ENCODE assay signal across 10 cellular contexts in the genomic region with DNA sequence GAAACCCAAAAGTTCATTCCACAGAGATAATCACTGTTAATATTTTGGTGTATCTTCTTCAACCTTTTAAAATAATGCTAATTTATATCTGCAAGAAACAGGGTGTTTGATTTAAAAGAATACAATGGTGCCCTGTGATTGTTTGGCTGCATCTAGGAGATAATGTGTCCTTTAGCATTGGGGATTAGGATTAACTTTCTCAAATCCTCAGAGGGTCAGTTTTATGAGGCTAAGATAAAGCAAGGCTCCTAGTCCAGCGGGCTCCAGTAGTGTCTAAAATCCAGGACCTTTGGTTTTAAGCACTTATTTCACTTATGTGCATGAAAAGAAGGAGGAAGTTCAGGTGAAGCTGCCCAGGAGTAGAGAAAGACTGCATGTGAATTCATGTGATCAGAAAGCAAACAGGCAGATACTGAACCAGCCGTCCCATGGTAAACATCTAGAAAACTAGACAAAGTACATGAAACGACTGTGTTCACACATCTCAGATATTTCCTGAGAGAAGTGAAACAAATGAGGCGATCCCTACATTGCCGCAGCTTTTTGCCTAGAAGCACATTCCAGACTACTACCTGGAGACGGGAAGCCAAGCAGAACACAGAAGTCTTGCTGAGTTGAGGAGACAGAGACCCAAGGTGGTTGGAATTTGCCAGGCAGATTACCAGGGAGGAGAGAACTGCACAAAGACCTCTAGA.
A peak's percentile ranks its signal among the peaks of the same experiment; 100 is the strongest.
DNase-seq lines count a peak whose midpoint lies in the region; ATAC-seq and TF ChIP-seq lines count a peak whose summit lies in the region.
"Had no signal": no experiment of that assay in that cellular context is flagged by ENCODE, and none has a peak within 500 bp of the region (broad histone marks: within the 10 kb centered on the region; RNA-seq: fewer than 3 reads in every experiment).

No MANE protein-coding gene starts in this region.

- H3K27me3 ChIP-seq in GM23248 (replicated peaks; ENCODE audit: insufficient read depth) (no peaks in the 10 kb centered on the region), PC-9 (ENCODE audit: insufficient read depth, low read depth) (no peaks in the 10 kb centered on the region), left lung (no peaks in the 10 kb centered on the region)

- no peak overlapping the region for H3K9ac ChIP-seq in GM23248

- TF ChIP-seq CTCF in PC-9 (conservative IDR thresholded peaks at IDR 0.05), result no peak
- TF ChIP-seq CTCF in left lung (IDR thresholded peaks at IDR 0.05), result no peak

- H3K9me2 ChIP-seq in GM23248 (ENCODE audit: insufficient read depth) (no peaks in the 10 kb centered on the region), PC-9 (ENCODE audit: insufficient read depth) (no peaks in the 10 kb centered on the region)

- peaks cover 35% of the 10 kb centered on the region for H3K4me1 ChIP-seq in GM23248 (ENCODE audit: insufficient read depth)
- peaks cover 71% of the 10 kb centered on the region for H3K4me1 ChIP-seq in PC-9 (replicated peaks; ENCODE audit: insufficient read depth)
- H3K4me1 ChIP-seq in left lung, result peaks cover 6 to 36% of the 10 kb centered on the region in 2 donors

- no TSS peak for BruUV-seq in PC-9 (replicated peaks; lab: Mats Ljungman, UMichigan)

- H3K4me2 ChIP-seq in GM23248 (ENCODE audit: unreplicated experiment) (no peak overlapping the region), PC-9 (0 out of 2 replicates have a peak overlapping the region, but pooled peaks have one; percentile 13)

- no peaks in the 10 kb centered on the region for H4K20me1 ChIP-seq in GM23248 (ENCODE audit: insufficient read depth)
- H4K20me1 ChIP-seq in PC-9 (ENCODE audit: insufficient read depth), result no peaks in the 10 kb centered on the region

- POLR2A ChIA-PET in PC-9 (lab: Charles Lee; ENCODE audit: unreplicated experiment), result interaction anchor here (0.6 to 0.7 kb wide), 2 partner anchors 51 to 292 kb away, joined by 3 to 7 read pairs; no protein-coding TSS in a partner anchor

- H3K4me3 ChIP-seq in GM23248 (no peak overlapping the region), PC-9 (no peak overlapping the region), left lung (no peak overlapping the region)

- H2AFZ ChIP-seq in GM23248, result 0 out of 2 replicates have a peak overlapping the region, but pooled peaks have one; percentile 15
- no peak overlapping the region for H2AFZ ChIP-seq in PC-9

- in situ Hi-C loops in GM23248 (cut with MboI), result no loop called here

- WGBS in GM23248 (ENCODE audit: low coverage in 1 of 2, low lambda C conversion rate in 2 of 2, missing lambda C conversion rate in 2 of 2), 2 experiments, result 92 to 94% methylated on average over 6 of the region's 6 CpGs

- H3K36me3 ChIP-seq in GM23248 (ENCODE audit: low read depth) (no peaks in the 10 kb centered on the region), PC-9 (ENCODE audit: low read depth) (no peaks in the 10 kb centered on the region), left lung (no peaks in the 10 kb centered on the region)

- H3K27ac ChIP-seq in GM23248, result no peak overlapping the region
- peak overlapping the region; percentile 24; the same call in 1 of the 2 replicates for H3K27ac ChIP-seq in PC-9
- H3K27ac ChIP-seq in left lung, result peak overlapping the region; percentile 85 to 86

- CTCF ChIA-PET in PC-9 (lab: Charles Lee), result no interaction called here

- H3F3A ChIP-seq in GM23248 (ENCODE audit: insufficient read depth) (peaks cover 28% of the 10 kb centered on the region), PC-9 (ENCODE audit: insufficient read depth, low read depth) (peaks cover 46% of the 10 kb centered on the region)

- H3K9me3 ChIP-seq in GM23248 (ENCODE audit: low read depth) (no peaks in the 10 kb centered on the region), PC-9 (ENCODE audit: insufficient read depth, low read depth) (peaks cover 7% of the 10 kb centered on the region), left lung (no peaks in the 10 kb centered on the region)

- intact Hi-C loops in PC-9 (cut with micrococcal nuclease; ENCODE audit: unreplicated experiment), result loop anchor here (2.0 kb wide), 3 partner anchors 23 to 181 kb away; partner anchors contain the start of gene FUT8
- intact Hi-C loops in left lung (cut with DNase I), result no loop called here

- ATAC-seq in left lung, result peak; percentile 4

- DNase-seq in GM23248 (no peak), PC-9 (no peak), left lung (no peak), superior temporal gyrus (ENCODE audit: extremely low spot score) (peak; percentile 60), NCI-H1417 treated with DMSO at 0.1 percent for 48 hours (lab: John Stamatoyannopoulos, UW) (no peak), occipital lobe (lab: John Stamatoyannopoulos, UW) (no peak), amniotic stem cell (lab: John Stamatoyannopoulos, UW) (no peak)
- DNase-seq: activated CD4-positive, alpha-beta T cell treated with anti-CD3 and anti-CD28 coated beads, Interleukin-2, amount 10 ng/mL, durations not matched to agents 24 days and 14 days; NCI-H2171; OCI-M1 had no signal

- H3K79me2 ChIP-seq in GM23248 (ENCODE audit: insufficient read depth), result no peaks in the 10 kb centered on the region
- 0 out of 2 replicates have a peak, but pooled peaks cover 5% of the 10 kb centered on the region for H3K79me2 ChIP-seq in PC-9 (ENCODE audit: low read depth)
